In genomic region chr10:56679578-56679977, GRCh38 we compare ENCODE assay signal across 22 cellular contexts.
DNase-seq lines count a peak whose midpoint lies in the region; FAIRE-seq and TF ChIP-seq lines count a peak whose summit lies in the region.
"Had no signal": no experiment of that assay in that cellular context is flagged by ENCODE, and none has a peak within 500 bp of the region (broad histone marks: within the 10 kb centered on the region; RNA-seq: fewer than 3 reads in every experiment).

No MANE protein-coding gene starts in this region.

- H3K27ac ChIP-seq in testis, result no peak overlapping the region
- H3K27ac ChIP-seq: A549; BLaER1 treated with 17β-estradiol and CSF1 and Interleukin-3, amounts not matched to agents 10 nM and 100 nM; C4-2B had no signal

- TF ChIP-seq CTCF in bronchial epithelial cell (IDR thresholded peaks at IDR 0.05; ENCODE audit: insufficient read depth, low read length, severe bottlenecking) (no peak), testis (IDR thresholded peaks at IDR 0.05) (no peak)

- FAIRE-seq in bronchial epithelial cell (lab: Jason Lieb, UNC), result no peak
- FAIRE-seq: A549, D721Med, GM12878, GM12892, GM18507 had no signal

- intact Hi-C loops in testis (cut with DNase I; ENCODE audit: low total_unique reads), result no loop called here

- H3K4me1 ChIP-seq in testis, result no peaks in the 10 kb centered on the region
- H3K4me1 ChIP-seq: A549; BLaER1 treated with 17β-estradiol and CSF1 and Interleukin-3, amounts not matched to agents 10 nM and 100 nM; Caco-2 had no signal

- DNase-seq in HPDE6-E6E7 (ENCODE audit: extremely low spot score), result peak; percentile 25
- peak; percentile 7 for DNase-seq in bronchial epithelial cell (ENCODE audit: low read depth)
- peak; percentile 52 for DNase-seq in kidney tubule cell (ENCODE audit: low spot score)
- no peak for DNase-seq in NCI-H345 (lab: John Stamatoyannopoulos, UW)
- DNase-seq in testis, result no peak
- no peak for DNase-seq in NCI-H1048 (lab: John Stamatoyannopoulos, UW)
- no peak for DNase-seq in G401 (ENCODE audit: low spot score)
- DNase-seq: 8988T; AML-193; Caco-2; Calu3; CD4-positive, alpha-beta T cell; CD8-positive, alpha-beta T cell; DMS79 treated with DMSO at 0.1 percent for 48 hours; GDM1 had no signal

- in situ Hi-C loops in G401 (cut with HindIII; ENCODE audit: low sequenced_read_pairs), result no loop called here

- no peaks in the 10 kb centered on the region for H3K36me3 ChIP-seq in bronchial epithelial cell (ENCODE audit: control insufficient read depth, insufficient read depth, low read length)
- H3K36me3 ChIP-seq in testis (ENCODE audit: low read depth, missing control alignments), result no peaks in the 10 kb centered on the region
- H3K36me3 ChIP-seq: BLaER1 treated with 17β-estradiol and CSF1 and Interleukin-3, amounts not matched to agents 10 nM and 100 nM had no signal

- H3K27me3 ChIP-seq in bronchial epithelial cell (ENCODE audit: control insufficient read depth, insufficient read depth, low read length) (no peaks in the 10 kb centered on the region), testis (no peaks in the 10 kb centered on the region)
- H3K27me3 ChIP-seq: BLaER1 treated with 17β-estradiol and CSF1 and Interleukin-3, amounts not matched to agents 10 nM and 100 nM had no signal

- H3K4me3 ChIP-seq in bronchial epithelial cell (ENCODE audit: low read depth, low read length) (no peak overlapping the region), testis (no peak overlapping the region)
- H3K4me3 ChIP-seq: A549; BLaER1 treated with 17β-estradiol and CSF1 and Interleukin-3, amounts not matched to agents 10 nM and 100 nM; GM12878 had no signal

- H3K9me3 ChIP-seq in testis, result no peaks in the 10 kb centered on the region
- H3K9me3 ChIP-seq: A549 had no signal

- TF ChIP-seq POLR2A in testis (IDR thresholded peaks at IDR 0.05), result no peak

Comparison
In these comparisons a context has a peak if more than half of its experiments do, and no peak if none do; other contexts are left out.
1. DNase-seq: peak in HPDE6-E6E7 (single experiment), bronchial epithelial cell (single experiment) and kidney tubule cell (single experiment); none in NCI-H345 (single experiment), testis (single experiment), NCI-H1048 (single experiment) and G401 (single experiment).